In the genomic region with DNA sequence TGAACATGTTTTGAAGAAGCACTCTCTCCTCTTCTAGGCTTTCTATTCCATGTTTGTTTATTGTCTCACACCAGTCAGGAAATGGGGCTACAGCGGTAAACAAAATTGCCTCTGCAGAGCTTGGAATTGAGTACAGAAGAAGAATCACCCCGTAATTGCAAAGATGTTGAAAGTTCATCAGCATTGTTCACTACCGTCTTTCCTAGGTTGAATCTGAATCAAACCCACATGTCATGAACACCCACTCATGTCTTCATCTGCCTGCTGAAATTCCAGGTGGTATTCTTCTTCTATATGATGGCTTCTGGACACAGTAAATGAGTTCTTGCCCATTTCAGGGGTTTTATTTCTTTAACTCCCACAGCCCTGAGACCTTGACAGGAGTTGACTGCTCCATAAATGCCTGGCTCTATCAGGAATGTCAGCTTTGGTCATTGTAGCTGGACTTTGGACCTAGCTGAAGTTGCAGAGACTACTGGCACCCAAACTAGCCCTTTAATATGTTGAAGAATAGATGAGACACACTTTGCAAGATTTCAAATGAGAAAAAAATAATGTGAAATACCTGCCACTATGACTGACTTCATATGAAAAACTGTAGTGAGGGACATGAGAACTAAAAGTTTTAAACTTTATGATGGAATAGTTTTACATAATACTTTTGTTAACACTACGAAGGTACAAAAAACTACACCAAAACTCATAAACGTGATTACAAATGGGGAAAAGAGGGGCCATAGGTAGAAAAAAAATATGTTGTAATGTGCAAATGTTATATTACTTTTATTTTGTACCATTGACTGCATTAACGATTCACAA, we compare ENCODE assay signal across 1 cellular context.
TF ChIP-seq lines count a peak whose summit lies in the region.

No MANE protein-coding gene starts in this region.

TF ChIP-seq in HepG2, 621 proteins besides CTCF, POLR2A, EP300 and RAD21 (continued from another document and continues in another):
- TF ChIP-seq, protein P1, sequence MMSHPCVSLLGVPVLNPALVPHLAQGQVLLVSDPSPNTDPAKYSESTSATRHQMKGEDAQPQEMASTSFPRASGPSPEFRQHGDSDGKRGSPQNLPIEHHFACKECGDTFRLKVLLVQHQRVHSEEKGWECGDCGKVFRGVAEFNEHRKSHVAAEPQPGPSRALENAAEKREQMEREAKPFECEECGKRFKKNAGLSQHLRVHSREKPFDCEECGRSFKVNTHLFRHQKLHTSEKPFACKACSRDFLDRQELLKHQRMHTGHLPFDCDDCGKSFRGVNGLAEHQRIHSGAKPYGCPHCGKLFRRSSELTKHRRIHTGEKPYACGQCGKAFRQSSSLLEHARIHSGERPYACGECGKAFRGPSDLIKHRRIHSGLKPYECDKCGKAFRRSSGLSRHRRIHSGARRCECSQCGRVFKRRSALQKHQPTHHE (CRISPR knock-in tag; IDR thresholded peaks at IDR 0.05; ENCODE audit: borderline replicate concordance), result no peak
- no peak for TF ChIP-seq AGO2 (optimal IDR thresholded peaks at IDR 0.05; ENCODE audit: low read depth, low read length)
- TF ChIP-seq, protein P2, sequence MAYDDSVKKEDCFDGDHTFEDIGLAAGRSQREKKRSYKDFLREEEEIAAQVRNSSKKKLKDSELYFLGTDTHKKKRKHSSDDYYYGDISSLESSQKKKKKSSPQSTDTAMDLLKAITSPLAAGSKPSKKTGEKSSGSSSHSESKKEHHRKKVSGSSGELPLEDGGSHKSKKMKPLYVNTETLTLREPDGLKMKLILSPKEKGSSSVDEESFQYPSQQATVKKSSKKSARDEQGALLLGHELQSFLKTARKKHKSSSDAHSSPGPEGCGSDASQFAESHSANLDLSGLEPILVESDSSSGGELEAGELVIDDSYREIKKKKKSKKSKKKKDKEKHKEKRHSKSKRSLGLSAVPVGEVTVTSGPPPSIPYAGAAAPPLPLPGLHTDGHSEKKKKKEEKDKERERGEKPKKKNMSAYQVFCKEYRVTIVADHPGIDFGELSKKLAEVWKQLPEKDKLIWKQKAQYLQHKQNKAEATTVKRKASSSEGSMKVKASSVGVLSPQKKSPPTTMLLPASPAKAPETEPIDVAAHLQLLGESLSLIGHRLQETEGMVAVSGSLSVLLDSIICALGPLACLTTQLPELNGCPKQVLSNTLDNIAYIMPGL (CRISPR knock-in tag; IDR thresholded peaks at IDR 0.05; ENCODE audit: borderline replicate concordance in 1 of 2, low read depth in 1 of 2), result no peak
- TF ChIP-seq KLF11 (CRISPR knock-in tag; IDR thresholded peaks at IDR 0.05), result no peak
- TF ChIP-seq, protein P3, sequence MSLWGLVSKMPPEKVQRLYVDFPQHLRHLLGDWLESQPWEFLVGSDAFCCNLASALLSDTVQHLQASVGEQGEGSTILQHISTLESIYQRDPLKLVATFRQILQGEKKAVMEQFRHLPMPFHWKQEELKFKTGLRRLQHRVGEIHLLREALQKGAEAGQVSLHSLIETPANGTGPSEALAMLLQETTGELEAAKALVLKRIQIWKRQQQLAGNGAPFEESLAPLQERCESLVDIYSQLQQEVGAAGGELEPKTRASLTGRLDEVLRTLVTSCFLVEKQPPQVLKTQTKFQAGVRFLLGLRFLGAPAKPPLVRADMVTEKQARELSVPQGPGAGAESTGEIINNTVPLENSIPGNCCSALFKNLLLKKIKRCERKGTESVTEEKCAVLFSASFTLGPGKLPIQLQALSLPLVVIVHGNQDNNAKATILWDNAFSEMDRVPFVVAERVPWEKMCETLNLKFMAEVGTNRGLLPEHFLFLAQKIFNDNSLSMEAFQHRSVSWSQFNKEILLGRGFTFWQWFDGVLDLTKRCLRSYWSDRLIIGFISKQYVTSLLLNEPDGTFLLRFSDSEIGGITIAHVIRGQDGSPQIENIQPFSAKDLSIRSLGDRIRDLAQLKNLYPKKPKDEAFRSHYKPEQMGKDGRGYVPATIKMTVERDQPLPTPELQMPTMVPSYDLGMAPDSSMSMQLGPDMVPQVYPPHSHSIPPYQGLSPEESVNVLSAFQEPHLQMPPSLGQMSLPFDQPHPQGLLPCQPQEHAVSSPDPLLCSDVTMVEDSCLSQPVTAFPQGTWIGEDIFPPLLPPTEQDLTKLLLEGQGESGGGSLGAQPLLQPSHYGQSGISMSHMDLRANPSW (CRISPR knock-in tag; IDR thresholded peaks at IDR 0.05; ENCODE audit: borderline replicate concordance), result no peak
- no peak for TF ChIP-seq SYNCRIP (IDR thresholded peaks at IDR 0.05; ENCODE audit: insufficient read depth, low read depth, low read length)
- no peak for TF ChIP-seq SIN3A (IDR thresholded peaks at IDR 0.05; ENCODE audit: borderline replicate concordance, low read depth, low read length)
- no peak for TF ChIP-seq ZNF83 (CRISPR knock-in tag; IDR thresholded peaks at IDR 0.05; ENCODE audit: borderline replicate concordance)
- no peak for TF ChIP-seq ZNF383 (CRISPR knock-in tag; IDR thresholded peaks at IDR 0.05; ENCODE audit: borderline replicate concordance)
- no peak for TF ChIP-seq ELK4 (CRISPR knock-in tag; IDR thresholded peaks at IDR 0.05; ENCODE audit: borderline replicate concordance)
- TF ChIP-seq ZKSCAN8 (CRISPR knock-in tag; IDR thresholded peaks at IDR 0.05; ENCODE audit: borderline replicate concordance), result no peak
- no peak for TF ChIP-seq ZNF773 (CRISPR knock-in tag; IDR thresholded peaks at IDR 0.05; ENCODE audit: borderline replicate concordance)
- no peak for TF ChIP-seq ZBTB3 (CRISPR knock-in tag; IDR thresholded peaks at IDR 0.05; ENCODE audit: borderline replicate concordance, low read depth)
- no peak for TF ChIP-seq ZNF274 (CRISPR knock-in tag; IDR thresholded peaks at IDR 0.05)
- TF ChIP-seq NR2C2 (CRISPR knock-in tag; IDR thresholded peaks at IDR 0.05; ENCODE audit: borderline replicate concordance), result no peak
- peak; percentile 48 for TF ChIP-seq SAP130 (CRISPR knock-in tag; IDR thresholded peaks at IDR 0.05; ENCODE audit: low read depth)
- TF ChIP-seq BORCS8-MEF2B (CRISPR knock-in tag; IDR thresholded peaks at IDR 0.05), result no peak
- peak; percentile 49; the same call in 1 of the 2 replicates for TF ChIP-seq PHF21A (CRISPR knock-in tag; IDR thresholded peaks at IDR 0.05)
- TF ChIP-seq RNF2 (conservative IDR thresholded peaks at IDR 0.05; ENCODE audit: low read depth), result no peak
- peak; percentile 8; the same call in 1 of the 2 replicates for TF ChIP-seq MIXL1 (CRISPR knock-in tag; IDR thresholded peaks at IDR 0.05)
- no peak for TF ChIP-seq ZNF512 (CRISPR knock-in tag; IDR thresholded peaks at IDR 0.05)
- TF ChIP-seq PAWR (CRISPR knock-in tag; IDR thresholded peaks at IDR 0.05; ENCODE audit: borderline replicate concordance), result no peak
- TF ChIP-seq ZBTB21 (CRISPR knock-in tag; IDR thresholded peaks at IDR 0.05), result no peak
- peak; percentile 70; the same call in 1 of the 2 replicates for TF ChIP-seq ZBTB43 (CRISPR knock-in tag; conservative IDR thresholded peaks at IDR 0.05)
- TF ChIP-seq FOXK1 (CRISPR knock-in tag; IDR thresholded peaks at IDR 0.05; ENCODE audit: borderline replicate concordance, low read depth), result no peak
- TF ChIP-seq FOXO1 (CRISPR knock-in tag; IDR thresholded peaks at IDR 0.05), result no peak
- TF ChIP-seq ZSCAN22 (CRISPR knock-in tag; IDR thresholded peaks at IDR 0.05), result no peak
- no peak for TF ChIP-seq RELA (CRISPR knock-in tag; IDR thresholded peaks at IDR 0.05)
- peak; percentile 81 for TF ChIP-seq RXRB (CRISPR knock-in tag; IDR thresholded peaks at IDR 0.05; ENCODE audit: borderline replicate concordance)
- no peak for TF ChIP-seq E2F2 (CRISPR knock-in tag; IDR thresholded peaks at IDR 0.05; ENCODE audit: borderline replicate concordance)
- no peak for TF ChIP-seq ZKSCAN1 (IDR thresholded peaks at IDR 0.05; ENCODE audit: low read length)
- no peak for TF ChIP-seq CHCHD3 (CRISPR knock-in tag; IDR thresholded peaks at IDR 0.05)
- no peak for TF ChIP-seq ZNF10 (CRISPR knock-in tag; IDR thresholded peaks at IDR 0.05; ENCODE audit: borderline replicate concordance, low read depth)
- no peak for TF ChIP-seq CREB1 (IDR thresholded peaks at IDR 0.05)
- no peak; the same call in 1 of the 2 replicates for TF ChIP-seq CREB1 (CRISPR knock-in tag; IDR thresholded peaks at IDR 0.05)
- 0 out of 2 replicates have a peak, but pooled peaks have one; percentile 49 for TF ChIP-seq HOXA5 (CRISPR knock-in tag; IDR thresholded peaks at IDR 0.05)
- no peak for TF ChIP-seq ZNF382 (CRISPR knock-in tag; IDR thresholded peaks at IDR 0.05; ENCODE audit: borderline replicate concordance)
- TF ChIP-seq GFI1 (CRISPR knock-in tag; IDR thresholded peaks at IDR 0.05; ENCODE audit: borderline replicate concordance), result no peak
- TF ChIP-seq NRL (CRISPR knock-in tag; IDR thresholded peaks at IDR 0.05; ENCODE audit: borderline replicate concordance), result no peak
- TF ChIP-seq NBN (conservative IDR thresholded peaks at IDR 0.05), result no peak
- TF ChIP-seq ZNF780A (CRISPR knock-in tag; IDR thresholded peaks at IDR 0.05), result no peak
- TF ChIP-seq HOXD1 (CRISPR knock-in tag; IDR thresholded peaks at IDR 0.05), result 0 out of 2 replicates have a peak, but pooled peaks have one; percentile 10
- TF ChIP-seq SNAI1 (CRISPR knock-in tag; IDR thresholded peaks at IDR 0.05; ENCODE audit: borderline replicate concordance), result no peak
- no peak for TF ChIP-seq JDP2 (CRISPR knock-in tag; IDR thresholded peaks at IDR 0.05; ENCODE audit: borderline replicate concordance)
- no peak for TF ChIP-seq RAD51 (IDR thresholded peaks at IDR 0.05; ENCODE audit: borderline replicate concordance)
- no peak for TF ChIP-seq ZNF563 (CRISPR knock-in tag; IDR thresholded peaks at IDR 0.05)
- TF ChIP-seq ZNF776 (CRISPR knock-in tag; IDR thresholded peaks at IDR 0.05), result no peak
- TF ChIP-seq, protein P4, sequence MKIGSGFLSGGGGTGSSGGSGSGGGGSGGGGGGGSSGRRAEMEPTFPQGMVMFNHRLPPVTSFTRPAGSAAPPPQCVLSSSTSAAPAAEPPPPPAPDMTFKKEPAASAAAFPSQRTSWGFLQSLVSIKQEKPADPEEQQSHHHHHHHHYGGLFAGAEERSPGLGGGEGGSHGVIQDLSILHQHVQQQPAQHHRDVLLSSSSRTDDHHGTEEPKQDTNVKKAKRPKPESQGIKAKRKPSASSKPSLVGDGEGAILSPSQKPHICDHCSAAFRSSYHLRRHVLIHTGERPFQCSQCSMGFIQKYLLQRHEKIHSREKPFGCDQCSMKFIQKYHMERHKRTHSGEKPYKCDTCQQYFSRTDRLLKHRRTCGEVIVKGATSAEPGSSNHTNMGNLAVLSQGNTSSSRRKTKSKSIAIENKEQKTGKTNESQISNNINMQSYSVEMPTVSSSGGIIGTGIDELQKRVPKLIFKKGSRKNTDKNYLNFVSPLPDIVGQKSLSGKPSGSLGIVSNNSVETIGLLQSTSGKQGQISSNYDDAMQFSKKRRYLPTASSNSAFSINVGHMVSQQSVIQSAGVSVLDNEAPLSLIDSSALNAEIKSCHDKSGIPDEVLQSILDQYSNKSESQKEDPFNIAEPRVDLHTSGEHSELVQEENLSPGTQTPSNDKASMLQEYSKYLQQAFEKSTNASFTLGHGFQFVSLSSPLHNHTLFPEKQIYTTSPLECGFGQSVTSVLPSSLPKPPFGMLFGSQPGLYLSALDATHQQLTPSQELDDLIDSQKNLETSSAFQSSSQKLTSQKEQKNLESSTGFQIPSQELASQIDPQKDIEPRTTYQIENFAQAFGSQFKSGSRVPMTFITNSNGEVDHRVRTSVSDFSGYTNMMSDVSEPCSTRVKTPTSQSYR (CRISPR knock-in tag; IDR thresholded peaks at IDR 0.05; ENCODE audit: borderline replicate concordance), result no peak
- TF ChIP-seq ZNF121 (CRISPR knock-in tag; IDR thresholded peaks at IDR 0.05), result no peak
- TF ChIP-seq ZNF33A (CRISPR knock-in tag; IDR thresholded peaks at IDR 0.05; ENCODE audit: borderline replicate concordance), result no peak
- TF ChIP-seq TMF1 (CRISPR knock-in tag; IDR thresholded peaks at IDR 0.05; ENCODE audit: low read depth), result no peak
- peak; percentile 66 for TF ChIP-seq FOSL2 (CRISPR knock-in tag; IDR thresholded peaks at IDR 0.05)
- TF ChIP-seq RFX1 (IDR thresholded peaks at IDR 0.05), result no peak
- TF ChIP-seq PRMT3 (CRISPR knock-in tag; IDR thresholded peaks at IDR 0.05; ENCODE audit: borderline replicate concordance, low read depth), result no peak
- no peak for TF ChIP-seq CENPT (CRISPR knock-in tag; IDR thresholded peaks at IDR 0.05; ENCODE audit: low read depth)
- no peak for TF ChIP-seq GABPB1 (CRISPR knock-in tag; IDR thresholded peaks at IDR 0.05)
- no peak for TF ChIP-seq ZNF788 (CRISPR knock-in tag; IDR thresholded peaks at IDR 0.05; ENCODE audit: borderline replicate concordance)
- no peak for TF ChIP-seq ZNF678 (CRISPR knock-in tag; IDR thresholded peaks at IDR 0.05)
- TF ChIP-seq ERF (CRISPR knock-in tag; IDR thresholded peaks at IDR 0.05), result no peak
